In the genomic region with DNA sequence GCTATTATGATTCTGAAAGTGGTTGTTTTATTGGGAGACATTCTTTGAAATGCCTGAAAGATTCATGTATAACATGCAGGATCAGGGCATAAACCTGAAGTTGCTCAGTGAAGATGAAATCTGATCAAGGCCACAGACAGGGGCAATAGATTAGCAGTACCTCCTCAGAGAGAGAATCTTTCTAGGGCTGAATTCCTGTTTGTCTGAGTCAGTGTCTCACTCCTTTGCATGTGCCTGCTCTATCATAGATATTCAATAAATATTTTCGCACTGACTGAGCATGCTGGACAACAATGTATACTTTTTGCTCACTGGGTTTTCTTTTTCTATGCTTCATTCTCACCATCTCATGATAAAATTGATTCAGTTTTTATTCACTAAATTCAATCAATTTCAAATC, we compare ENCODE assay signal across 20 cellular contexts. TPM values are rescaled to one million over a fixed set of nuclear protein-coding genes. Genes with fewer than 3 reads are reported as not detected.
DNase-seq lines count a peak whose midpoint lies in the region; ATAC-seq and TF ChIP-seq lines count a peak whose summit lies in the region.
"Had no signal": no experiment of that assay in that cellular context is flagged by ENCODE, and none has a peak within 500 bp of the region (broad histone marks: within the 10 kb centered on the region; RNA-seq: fewer than 3 reads in every experiment).

No MANE protein-coding gene starts in this region.

- no peaks in the 10 kb centered on the region for H3K36me3 ChIP-seq in GM23248 (ENCODE audit: low read depth)
- no peaks in the 10 kb centered on the region for H3K36me3 ChIP-seq in RWPE2 (ENCODE audit: low read depth)
- H3K36me3 ChIP-seq in osteoblast (ENCODE audit: insufficient read depth, low read length): no peaks in the 10 kb centered on the region
- H3K36me3 ChIP-seq in OCI-LY7 (ENCODE audit: insufficient read depth, low read length): no peaks in the 10 kb centered on the region
- H3K36me3 ChIP-seq: esophagus squamous epithelium, tibial nerve had no signal

- H3K4me2 ChIP-seq in GM23248 (ENCODE audit: unreplicated experiment): peak overlapping the region; percentile 63
- no peak overlapping the region for H3K4me2 ChIP-seq in osteoblast (ENCODE audit: insufficient read depth, low read length)
- no peak overlapping the region for H3K4me2 ChIP-seq in OCI-LY7 (ENCODE audit: low read length)

- H3K9me3 ChIP-seq in GM23248 (ENCODE audit: low read depth) (no peaks in the 10 kb centered on the region), RWPE2 (ENCODE audit: severe bottlenecking) (no peaks in the 10 kb centered on the region), osteoblast (ENCODE audit: low read depth, low read length) (no peaks in the 10 kb centered on the region), OCI-LY7 (ENCODE audit: low read length) (no peaks in the 10 kb centered on the region)

- 0 out of 2 replicates have a peak overlapping the region, but pooled peaks have one; percentile 23 for H3K27ac ChIP-seq in GM23248
- H3K27ac ChIP-seq in RWPE2 (ENCODE audit: poor library complexity, severe bottlenecking): no peak overlapping the region
- no peak overlapping the region for H3K27ac ChIP-seq in osteoblast (ENCODE audit: low read depth, low read length)
- no peak overlapping the region for H3K27ac ChIP-seq in OCI-LY7 (ENCODE audit: low read depth, low read length, poor library complexity, severe bottlenecking)
- H3K27ac ChIP-seq: esophagus squamous epithelium, tibial nerve had no signal

- DNase-seq in GM23248: peak; percentile 73
- no peak for DNase-seq in RWPE2 (ENCODE audit: low spot score)
- peak; percentile 20 for DNase-seq in dedifferentiated amniotic fluid mesenchymal stem cell (ENCODE audit: extremely low spot score)
- peak; percentile 37 for DNase-seq in osteoblast (ENCODE audit: insufficient read length, low spot score, missing footprints)
- DNase-seq in OCI-LY7 (ENCODE audit: low spot score): no peak
- DNase-seq in foreskin melanocyte: no peak
- DNase-seq: activated CD4-positive, alpha-beta T cell treated with anti-CD3 and anti-CD28 coated beads, Interleukin-2, amount 10 ng/mL, durations not matched to agents 7 days and 5 days; activated gamma-delta T cell treated with Interleukin-2 at 50 U/mL for 16 hours; C1 segment of cervical spinal cord; DMS 273 treated with DMSO at 0.1 percent for 48 hours; esophagus squamous epithelium; left colon; NCI-H1930; NCI-H524; retina; stimulated activated naive CD4-positive, alpha-beta T cell treated with Interleukin-2 at 50 U/mL for 16 hours had no signal

- intact Hi-C loops in OCI-LY7 (cut with micrococcal nuclease; ENCODE audit: unreplicated experiment): no loop called here

- TF ChIP-seq CTCF in RWPE2 (IDR thresholded peaks at IDR 0.05; ENCODE audit: poor library complexity, severe bottlenecking) (no peak), osteoblast (IDR thresholded peaks at IDR 0.05; ENCODE audit: extremely low read depth, low read depth, low read length) (no peak), OCI-LY7 (conservative IDR thresholded peaks at IDR 0.05; ENCODE audit: low read length) (no peak)

- H2AFZ ChIP-seq in GM23248: no peak overlapping the region
- H2AFZ ChIP-seq in osteoblast (ENCODE audit: low read length): no peak overlapping the region
- no peak overlapping the region for H2AFZ ChIP-seq in OCI-LY7 (ENCODE audit: low read length)

- ATAC-seq in RWPE2 (ENCODE audit: low read depth) (peak; percentile 100), HG03139 (IDR thresholded peaks at IDR 0.05; ENCODE audit: unreplicated experiment) (no peak), HG02610 (IDR thresholded peaks at IDR 0.05; ENCODE audit: unreplicated experiment) (no peak)
- ATAC-seq: HCT116, left colon had no signal

- no peak overlapping the region for H3K4me3 ChIP-seq in GM23248
- H3K4me3 ChIP-seq in RWPE2 (ENCODE audit: severe bottlenecking): no peak overlapping the region
- no peak overlapping the region for H3K4me3 ChIP-seq in osteoblast (ENCODE audit: insufficient read depth, low read length)
- H3K4me3 ChIP-seq in OCI-LY7 (ENCODE audit: low read depth, low read length, poor library complexity, severe bottlenecking): no peak overlapping the region
- H3K4me3 ChIP-seq: esophagus squamous epithelium, tibial nerve had no signal

- BruUV-seq in OCI-LY7 (replicated peaks; lab: Mats Ljungman, UMichigan): no TSS peak

- H3K9ac ChIP-seq in GM23248: no peak overlapping the region

- H3K27me3 ChIP-seq in GM23248 (replicated peaks; ENCODE audit: insufficient read depth): no peaks in the 10 kb centered on the region
- no peaks in the 10 kb centered on the region for H3K27me3 ChIP-seq in RWPE2 (ENCODE audit: insufficient read depth, poor library complexity, severe bottlenecking)
- H3K27me3 ChIP-seq in osteoblast (ENCODE audit: insufficient read depth, low read length): no peaks in the 10 kb centered on the region
- H3K27me3 ChIP-seq: esophagus squamous epithelium, tibial nerve had no signal

- POLR2A ChIA-PET in OCI-LY7 (lab: Charles Lee): interaction anchor here (0.8 kb wide), 1 partner anchor 11 kb away, joined by 3 read pairs; no protein-coding TSS in a partner anchor

- WGBS in GM23248 (ENCODE audit: low coverage in 1 of 2, low lambda C conversion rate in 2 of 2, missing lambda C conversion rate in 2 of 2), 2 experiments: 52 to 66% methylated on average over 1 of the region's 1 CpG

- in situ Hi-C loops in GM23248 (cut with MboI): no loop called here

- H3K9me2 ChIP-seq in GM23248 (ENCODE audit: insufficient read depth) (no peaks in the 10 kb centered on the region), OCI-LY7 (ENCODE audit: insufficient read depth, low read length) (no peaks in the 10 kb centered on the region)

- H3K4me1 ChIP-seq in GM23248 (ENCODE audit: insufficient read depth) (peaks cover 4% of the 10 kb centered on the region), RWPE2 (ENCODE audit: insufficient read depth, poor library complexity, severe bottlenecking) (peaks cover 3% of the 10 kb centered on the region), osteoblast (ENCODE audit: insufficient read depth, low read length) (peaks cover 21% of the 10 kb centered on the region), OCI-LY7 (ENCODE audit: insufficient read depth, low read length, poor library complexity, severe bottlenecking) (peaks cover 9% of the 10 kb centered on the region)
- H3K4me1 ChIP-seq: esophagus squamous epithelium, tibial nerve had no signal

- H4K20me1 ChIP-seq in GM23248 (ENCODE audit: insufficient read depth) (no peaks in the 10 kb centered on the region), osteoblast (ENCODE audit: insufficient read depth, low read length) (no peaks in the 10 kb centered on the region), OCI-LY7 (ENCODE audit: insufficient read depth, low read length) (no peaks in the 10 kb centered on the region)

- peaks cover 8% of the 10 kb centered on the region for H3F3A ChIP-seq in GM23248 (ENCODE audit: insufficient read depth)

- H3K79me2 ChIP-seq in GM23248 (ENCODE audit: insufficient read depth) (no peaks in the 10 kb centered on the region), osteoblast (ENCODE audit: insufficient read depth, low read length) (no peaks in the 10 kb centered on the region), OCI-LY7 (ENCODE audit: insufficient read depth, low read depth, low read length) (no peaks in the 10 kb centered on the region)

- CTCF ChIA-PET in OCI-LY7 (lab: Charles Lee; ENCODE audit: unreplicated experiment): no interaction called here

RNA-seq across cellular contexts. Expression of a gene that starts 49.8 kb away (rescaled TPM):
- total RNA-seq in GM23248 (2014; rRNA removed; shearing (Covaris generic)): 174 and 224 TPM in 2 replicates
- polyA plus RNA-seq in GM23248 (2016; fragmentation: Nextera tagmentation; extraction: Ambion mirVana): 246 and 253 TPM in 2 replicates
- total RNA-seq in osteoblast (183 and 204 TPM in 2 replicates), OCI-LY7 (2022) (24.7 and 32.3 TPM in 2 replicates)
- 2.6 TPM in 2 replicates for total RNA-seq in OCI-LY7 (2014; rRNA removed; shearing (Covaris generic))

Comparison
In these comparisons a context has a peak if more than half of its experiments do, and no peak if none do; other contexts are left out.
1. DNase-seq: peak in GM23248 (single experiment), dedifferentiated amniotic fluid mesenchymal stem cell (single experiment) and osteoblast (single experiment); none in RWPE2 (single experiment), OCI-LY7 (single experiment) and foreskin melanocyte (single experiment).